Comparison of ENCODE assay signal across 8 cellular contexts in the genomic region with DNA sequence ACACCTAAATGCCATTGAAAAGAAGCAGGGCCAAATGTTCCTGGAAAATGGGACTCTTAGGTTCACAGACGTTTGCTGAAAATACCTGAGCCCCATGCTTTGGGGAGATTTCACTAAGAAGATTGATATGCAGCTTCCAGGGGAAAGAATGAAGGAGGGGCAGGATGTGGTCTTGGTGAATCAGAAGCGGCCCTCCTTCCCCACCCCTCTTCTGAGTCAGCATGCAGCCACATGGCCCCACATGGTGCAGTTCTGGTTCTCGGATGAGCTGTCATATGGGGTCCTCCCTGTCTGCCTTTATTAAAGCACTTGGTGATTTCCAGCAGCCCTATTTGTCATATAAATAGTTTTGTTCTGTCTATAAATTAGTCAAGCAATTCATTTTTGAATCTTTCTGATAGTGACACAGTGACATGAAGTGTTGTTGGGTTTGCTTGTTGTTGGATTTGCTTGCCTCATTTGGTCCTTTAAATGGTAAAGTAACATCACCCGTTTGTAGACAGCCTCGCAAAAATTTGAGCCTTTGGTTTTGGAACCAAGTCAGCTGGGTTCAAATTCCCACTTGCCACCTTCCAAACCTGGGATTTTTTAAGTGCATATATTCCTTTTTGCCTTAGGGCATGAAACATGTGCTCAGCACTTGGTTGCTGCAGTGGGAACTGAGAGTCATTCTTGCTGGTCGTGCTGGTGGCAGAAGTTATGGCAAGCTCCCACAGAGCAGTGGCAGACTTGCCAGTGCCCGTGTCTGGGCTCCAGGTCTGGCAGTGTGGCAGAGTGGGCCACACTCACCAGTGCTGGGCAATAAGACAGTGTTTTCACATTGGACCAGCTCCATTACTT.
DNase-seq lines count a peak whose midpoint lies in the region; ATAC-seq, FAIRE-seq and TF ChIP-seq lines count a peak whose summit lies in the region.

No MANE protein-coding gene starts in this region.

- H3K9me3 Mint-ChIP-seq in osteocyte (ENCODE audit: unreplicated experiment): no peaks in the 10 kb centered on the region

- no peak for TF ChIP-seq CTCF in astrocyte of the cerebellum (IDR thresholded peaks at IDR 0.05; ENCODE audit: low read depth, low read length, missing control alignments)
- no peak for TF ChIP-seq CTCF in osteocyte (IDR thresholded peaks at IDR 0.05)
- no peak for TF ChIP-seq CTCF in D721Med (IDR thresholded peaks at IDR 0.05; ENCODE audit: insufficient read depth, missing control alignments)

- no peaks in the 10 kb centered on the region for H3K36me3 ChIP-seq in ACC112 (ENCODE audit: insufficient read depth, low read length)

- in situ Hi-C loops in astrocyte of the cerebellum (cut with HindIII; ENCODE audit: low sequenced_read_pairs): no loop called here

- no peaks in the 10 kb centered on the region for H3K27me3 ChIP-seq in ACC112 (ENCODE audit: insufficient read depth, low read length)

- ATAC-seq in GM19324 (IDR thresholded peaks at IDR 0.05; ENCODE audit: low FRiP score, unreplicated experiment) (peak; percentile 93), HG03342 (IDR thresholded peaks at IDR 0.05; ENCODE audit: unreplicated experiment) (peak; percentile 99)

- no peaks in the 10 kb centered on the region for H3K79me2 ChIP-seq in ACC112 (ENCODE audit: control insufficient read depth, insufficient read depth, low read length, unreplicated experiment)

- no peak for FAIRE-seq in D721Med (lab: Jason Lieb, UNC)

- H3K27ac Mint-ChIP-seq in osteocyte (ENCODE audit: unreplicated experiment): peak overlapping the region; percentile 34

- H3K4me1 Mint-ChIP-seq in osteocyte (ENCODE audit: unreplicated experiment): peaks cover 16% of the 10 kb centered on the region

- no peak overlapping the region for H3K4me3 Mint-ChIP-seq in osteocyte (ENCODE audit: unreplicated experiment)

- H2AFZ ChIP-seq in ACC112 (ENCODE audit: low read length, unreplicated experiment): peak overlapping the region; percentile 17

- H3K27ac ChIP-seq in ACC112 (ENCODE audit: low read depth, low read length): peak overlapping the region; percentile 83

- DNase-seq in T-helper 22 cell (ENCODE audit: low read depth) (peak; percentile 70), astrocyte of the cerebellum (ENCODE audit: low read depth) (peak; percentile 83), osteocyte (ENCODE audit: extremely low spot score, unreplicated experiment) (no peak), D721Med (ENCODE audit: insufficient read length, low spot score) (no peak), NCI-H345 treated with DMSO at 0.1 percent for 48 hours (lab: John Stamatoyannopoulos, UW; ENCODE audit: unreplicated experiment) (no peak)

- H3K4me3 ChIP-seq in ACC112 (ENCODE audit: low read depth, low read length): peak overlapping the region; percentile 51; the same call in 1 of the 2 replicates
- no peak overlapping the region for H3K4me3 ChIP-seq in astrocyte of the cerebellum (ENCODE audit: low read depth, low read length)

- H3K27me3 Mint-ChIP-seq in osteocyte (ENCODE audit: unreplicated experiment): no peaks in the 10 kb centered on the region

- H3K4me1 ChIP-seq in ACC112 (ENCODE audit: control insufficient read depth, insufficient read depth, low read length, unreplicated experiment): peaks cover 12% of the 10 kb centered on the region

- H3K36me3 Mint-ChIP-seq in osteocyte (ENCODE audit: unreplicated experiment): peaks cover 3% of the 10 kb centered on the region

Comparison
In these comparisons a context has a peak if more than half of its experiments do, and no peak if none do; other contexts are left out.
1. DNase-seq: peak in T-helper 22 cell (single experiment) and astrocyte of the cerebellum (single experiment); none in osteocyte (single experiment), D721Med (single experiment) and NCI-H345 treated with DMSO at 0.1 percent for 48 hours (single experiment).